In genomic region chr4:185518494-185518893, GRCh38 we compare ENCODE assay signal across 17 cellular contexts. TPM values are rescaled to one million over a fixed set of nuclear protein-coding genes. Genes with fewer than 3 reads are reported as not detected.
DNase-seq lines count a peak whose midpoint lies in the region; ATAC-seq and TF ChIP-seq lines count a peak whose summit lies in the region.
"Had no signal": no experiment of that assay in that cellular context is flagged by ENCODE, and none has a peak within 500 bp of the region (broad histone marks: within the 10 kb centered on the region; RNA-seq: fewer than 3 reads in every experiment).

No MANE protein-coding gene starts in this region.

- no peaks in the 10 kb centered on the region for H3K36me3 ChIP-seq in BLaER1 treated with 17β-estradiol and CSF1 and Interleukin-3, amounts not matched to agents 10 nM and 100 nM
- H3K36me3 ChIP-seq in ascending aorta (peaks cover 37 to 51% of the 10 kb centered on the region in 2 donors), gastroesophageal sphincter (peaks cover 8 to 87% of the 10 kb centered on the region in 2 donors), thyroid gland (peaks cover 0 to 4% of the 10 kb centered on the region in 2 donors)
- H3K36me3 ChIP-seq: HAP-1 had no signal

- H3K4me3 ChIP-seq in BLaER1 treated with 17β-estradiol and CSF1 and Interleukin-3, amounts not matched to agents 10 nM and 100 nM = no peak overlapping the region
- H3K4me3 ChIP-seq in ascending aorta (no peak overlapping the region), gastroesophageal sphincter (no peak overlapping the region), thyroid gland (replicated peaks in 1 of 3) (no peak overlapping the region)
- H3K4me3 ChIP-seq: GM23248, HAP-1 had no signal

- 4 to 21% methylated on average over 1 of the region's 1 CpG for WGBS in gastroesophageal sphincter (ENCODE audit: low coverage in 1 of 2), 2 donors
- 61 to 64% methylated on average over 1 of the region's 1 CpG for WGBS in thyroid gland, 2 donors

- no peaks in the 10 kb centered on the region for H4K20me1 ChIP-seq in BLaER1 treated with 17β-estradiol and CSF1 and Interleukin-3, amounts not matched to agents 10 nM and 100 nM

- no peak overlapping the region; a peak in 1 of 22 replicates for H3K27ac ChIP-seq in BLaER1 treated with 17β-estradiol and CSF1 and Interleukin-3, amounts not matched to agents 10 nM and 100 nM
- H3K27ac ChIP-seq in ascending aorta (peak overlapping the region; percentile 47), gastroesophageal sphincter (peak overlapping the region; percentile 43 to 74 (median 64)), thyroid gland (peak overlapping the region; percentile 16 to 94 (median 80))
- H3K27ac ChIP-seq: GM23248 had no signal

- no peak for TF ChIP-seq EP300 in gastroesophageal sphincter (IDR thresholded peaks at IDR 0.05)

- H3K9me3 ChIP-seq in BLaER1 treated with 17β-estradiol and CSF1 and Interleukin-3, amounts not matched to agents 10 nM and 100 nM (replicated peaks in 1 of 11) = peaks cover 0 to 17% (median 11%) of the 10 kb centered on the region in 11 experiments; a peak in 13 of 22 replicates
- H3K9me3 ChIP-seq in ascending aorta (no peaks in the 10 kb centered on the region), gastroesophageal sphincter (no peaks in the 10 kb centered on the region), thyroid gland (no peaks in the 10 kb centered on the region)
- H3K9me3 ChIP-seq: HAP-1 had no signal

- DNase-seq in ascending aorta (ENCODE audit: low spot score in 2 of 2) = no peak
- no peak for DNase-seq in thyroid gland
- DNase-seq in activated CD4-positive, alpha-beta T cell treated with anti-CD3 and anti-CD28 coated beads, Interleukin-2, amount 50 U/mL, for 48 hours = no peak
- DNase-seq in NCI-H1092 (lab: John Stamatoyannopoulos, UW) = no peak
- DNase-seq: C1 segment of cervical spinal cord; CD4-positive, CD25-positive, alpha-beta regulatory T cell; CD8-positive, alpha-beta memory T cell; COR-L47; DMS 273 treated with DMSO at 0.1 percent for 48 hours; DMS53; DND-41; EL; GM23248; IMR-90 had no signal

- no peak for ATAC-seq in gastroesophageal sphincter

- TF ChIP-seq CTCF in ascending aorta (IDR thresholded peaks at IDR 0.05) (no peak), gastroesophageal sphincter (IDR thresholded peaks at IDR 0.05) (no peak), thyroid gland (IDR thresholded peaks at IDR 0.05) (no peak)

- no peak overlapping the region for H3K9ac ChIP-seq in BLaER1 treated with 17β-estradiol and CSF1 and Interleukin-3, amounts not matched to agents 10 nM and 100 nM
- H3K9ac ChIP-seq: GM23248 had no signal

- H3K4me2 ChIP-seq in BLaER1 treated with 17β-estradiol and CSF1 and Interleukin-3, amounts not matched to agents 10 nM and 100 nM = peak overlapping the region in 7 of 11 experiments; percentile 8 to 55 (median 38); a peak in 9 of 22 replicates

- intact Hi-C loops in ascending aorta (cut with DNase I) (no loop called here), thyroid gland (cut with DNase I) (no loop called here)

- TF ChIP-seq POLR2A in gastroesophageal sphincter (IDR thresholded peaks at IDR 0.05) (no peak), thyroid gland (IDR thresholded peaks at IDR 0.05) (no peak)

- H3K4me1 ChIP-seq in BLaER1 treated with 17β-estradiol and CSF1 and Interleukin-3, amounts not matched to agents 10 nM and 100 nM = peaks cover 21 to 43% (median 25%) of the 10 kb centered on the region in 10 experiments
- H3K4me1 ChIP-seq in ascending aorta (peaks cover 0 to 23% of the 10 kb centered on the region in 2 donors), gastroesophageal sphincter (peaks cover 6 to 71% (median 27%) of the 10 kb centered on the region in 3 donors), thyroid gland (peaks cover 25 to 31% of the 10 kb centered on the region in 2 donors)
- H3K4me1 ChIP-seq: HAP-1 had no signal

- peaks cover 0 to 46% (median 14%) of the 10 kb centered on the region in 11 experiments; a peak in 13 of 22 replicates for H3K27me3 ChIP-seq in BLaER1 treated with 17β-estradiol and CSF1 and Interleukin-3, amounts not matched to agents 10 nM and 100 nM
- H3K27me3 ChIP-seq in ascending aorta (no peaks in the 10 kb centered on the region), gastroesophageal sphincter (no peaks in the 10 kb centered on the region), thyroid gland (no peaks in the 10 kb centered on the region)

RNA-seq across cellular contexts. Expression of gene PDLIM3, which starts 16.8 kb away (rescaled TPM):
- 445 TPM for total RNA-seq in ascending aorta
- 1,000 to 10,000 TPM; 1,505 to 2,123 (median 1,752) TPM for total RNA-seq in gastroesophageal sphincter
- 100 to 1,000 TPM; 124 to 411 (median 252) TPM for total RNA-seq in thyroid gland
- total RNA-seq: CD4-positive, CD25-positive, alpha-beta regulatory T cell; CD8-positive, alpha-beta memory T cell; GM23248 had no signal

RNA-seq across cellular contexts. Expression of gene CCDC110, which starts 47.0 kb away (rescaled TPM):
- total RNA-seq in ascending aorta (not detected), gastroesophageal sphincter (1 to 10 TPM in 3 of 4 donors, under 1 TPM in 1; 0.67 to 7.5 (median 2.4) TPM), thyroid gland (10 to 100 TPM in 2 of 4 donors, 1 to 10 TPM in 2; 6.8 to 22.1 (median 10.4) TPM)
- total RNA-seq: CD4-positive, CD25-positive, alpha-beta regulatory T cell; CD8-positive, alpha-beta memory T cell had no signal

Comparison
In these comparisons a context has a peak if more than half of its experiments do, and no peak if none do; other contexts are left out.
1. H3K27ac ChIP-seq: peak in ascending aorta (2 of 2), gastroesophageal sphincter (4 of 4) and thyroid gland (3 of 3); none in BLaER1 treated with 17β-estradiol and CSF1 and Interleukin-3, amounts not matched to agents 10 nM and 100 nM (0 of 11).